ENCODE assay signal across 1 cellular context in the genomic region with DNA sequence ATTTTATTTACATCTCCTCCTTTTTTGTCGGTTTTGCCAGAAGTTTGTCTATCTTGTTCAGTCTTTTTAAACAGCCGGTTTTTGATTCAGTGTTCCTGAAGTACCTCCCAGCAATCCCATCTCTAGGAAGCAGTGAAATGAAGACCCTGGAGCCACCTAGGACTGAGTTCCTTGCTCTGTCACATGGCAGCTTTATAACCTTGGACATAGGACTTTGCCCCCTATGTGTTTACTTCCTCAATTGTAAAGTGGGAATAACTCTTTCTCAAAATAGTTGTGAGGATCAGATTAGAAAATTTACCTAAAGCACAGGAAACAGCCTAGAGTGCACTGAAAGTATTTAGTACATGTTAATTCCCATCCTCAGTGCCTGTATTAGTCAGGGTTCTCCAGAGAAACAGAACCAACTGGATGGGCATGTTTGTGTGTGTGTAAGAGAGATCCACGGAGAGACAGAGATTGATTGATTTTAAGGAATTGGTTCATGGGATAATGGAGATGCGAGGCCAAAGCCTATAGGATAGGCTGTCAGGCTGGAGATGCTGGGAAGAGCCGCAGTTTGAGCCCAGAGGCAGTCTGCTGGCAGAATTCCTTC.
TF ChIP-seq lines count a peak whose summit lies in the region.

No MANE protein-coding gene starts in this region.

TF ChIP-seq in K562, 482 proteins besides CTCF, POLR2A, EP300 and RAD21:
- TF ChIP-seq CCAR2 (IDR thresholded peaks at IDR 0.05; ENCODE audit: low read depth, low read length) (no peak), ZNF79 (CRISPR knock-in tag; IDR thresholded peaks at IDR 0.05; ENCODE audit: low read depth) (no peak), ZNF41 (CRISPR knock-in tag; conservative IDR thresholded peaks at IDR 0.05) (no peak), TCFL5 (CRISPR knock-in tag; conservative IDR thresholded peaks at IDR 0.05) (no peak), MYBL2 (IDR thresholded peaks at IDR 0.05; ENCODE audit: low read depth) (no peak), MYBL2 (CRISPR knock-in tag; IDR thresholded peaks at IDR 0.05; ENCODE audit: borderline replicate concordance) (no peak), CREM (IDR thresholded peaks at IDR 0.05; ENCODE audit: low read depth) (no peak), NR3C1 (CRISPR knock-in tag; IDR thresholded peaks at IDR 0.05) (no peak), RBM14 (IDR thresholded peaks at IDR 0.05; ENCODE audit: borderline replicate concordance, insufficient read depth, low read depth, low read length) (no peak), ZNF124 (CRISPR knock-in tag; IDR thresholded peaks at IDR 0.05) (no peak), KAT2B (IDR thresholded peaks at IDR 0.05; ENCODE audit: low read depth, low read length) (no peak), IRF2 (CRISPR knock-in tag; IDR thresholded peaks at IDR 0.05) (no peak), ZFP1 (CRISPR knock-in tag; IDR thresholded peaks at IDR 0.05) (no peak), ZNF143 (CRISPR knock-in tag; IDR thresholded peaks at IDR 0.05) (no peak), CREB1 (IDR thresholded peaks at IDR 0.05) (no peak), CREB1 (CRISPR knock-in tag; IDR thresholded peaks at IDR 0.05) (no peak)
- TF ChIP-seq, protein P1, sequence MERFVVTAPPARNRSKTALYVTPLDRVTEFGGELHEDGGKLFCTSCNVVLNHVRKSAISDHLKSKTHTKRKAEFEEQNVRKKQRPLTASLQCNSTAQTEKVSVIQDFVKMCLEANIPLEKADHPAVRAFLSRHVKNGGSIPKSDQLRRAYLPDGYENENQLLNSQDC (CRISPR knock-in tag; IDR thresholded peaks at IDR 0.05): no peak
- TF ChIP-seq, protein P2, sequence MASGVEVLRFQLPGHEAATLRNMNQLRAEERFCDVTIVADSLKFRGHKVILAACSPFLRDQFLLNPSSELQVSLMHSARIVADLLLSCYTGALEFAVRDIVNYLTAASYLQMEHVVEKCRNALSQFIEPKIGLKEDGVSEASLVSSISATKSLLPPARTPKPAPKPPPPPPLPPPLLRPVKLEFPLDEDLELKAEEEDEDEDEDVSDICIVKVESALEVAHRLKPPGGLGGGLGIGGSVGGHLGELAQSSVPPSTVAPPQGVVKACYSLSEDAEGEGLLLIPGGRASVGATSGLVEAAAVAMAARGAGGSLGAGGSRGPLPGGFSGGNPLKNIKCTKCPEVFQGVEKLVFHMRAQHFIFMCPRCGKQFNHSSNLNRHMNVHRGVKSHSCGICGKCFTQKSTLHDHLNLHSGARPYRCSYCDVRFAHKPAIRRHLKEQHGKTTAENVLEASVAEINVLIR (CRISPR knock-in tag; IDR thresholded peaks at IDR 0.05): no peak
